In the genomic region with DNA sequence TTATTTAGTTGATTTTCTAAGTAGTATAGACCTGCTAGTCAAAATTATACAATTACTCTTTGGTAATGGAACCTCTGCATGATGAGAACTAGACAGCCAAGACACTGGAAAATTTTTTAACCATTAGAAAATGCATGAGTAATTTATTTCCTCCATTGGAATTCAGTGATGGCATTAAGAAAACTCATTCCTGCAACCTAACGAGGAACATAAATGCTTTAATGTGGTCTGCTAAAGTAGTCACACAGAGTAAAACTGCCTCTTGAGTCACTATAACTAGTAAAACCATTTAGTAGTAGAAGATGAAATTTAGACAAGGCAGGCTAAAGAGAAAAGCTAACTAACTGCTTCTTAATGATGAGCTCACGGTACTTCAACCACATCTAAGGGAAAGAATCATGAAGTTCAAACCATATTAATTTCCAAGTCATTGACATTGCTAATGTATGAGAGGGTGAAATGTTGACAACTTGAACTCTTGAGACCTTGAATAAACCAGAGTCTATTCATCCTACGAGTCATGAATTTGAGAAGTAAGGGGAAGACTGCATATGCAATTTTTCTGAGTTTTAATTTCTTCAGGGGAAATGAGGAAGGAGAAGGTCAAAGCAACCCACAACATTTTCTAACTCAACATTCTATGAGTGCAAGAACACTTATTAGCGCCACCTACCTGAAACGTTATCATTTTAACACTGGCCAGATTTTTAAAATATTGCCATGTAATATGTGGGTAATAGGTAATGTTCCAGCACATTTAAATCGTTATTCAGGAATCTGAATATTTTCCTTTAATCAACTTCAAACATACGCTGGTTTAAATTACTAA, we compare ENCODE assay signal across 1 cellular context.
A peak's percentile ranks its signal among the peaks of the same experiment; 100 is the strongest.
TF ChIP-seq lines count a peak whose summit lies in the region.

No MANE protein-coding gene starts in this region.

TF ChIP-seq in SK-N-SH, 30 proteins besides CTCF, POLR2A, EP300 and RAD21 (continued from another document):
- TF ChIP-seq, protein P1, sequence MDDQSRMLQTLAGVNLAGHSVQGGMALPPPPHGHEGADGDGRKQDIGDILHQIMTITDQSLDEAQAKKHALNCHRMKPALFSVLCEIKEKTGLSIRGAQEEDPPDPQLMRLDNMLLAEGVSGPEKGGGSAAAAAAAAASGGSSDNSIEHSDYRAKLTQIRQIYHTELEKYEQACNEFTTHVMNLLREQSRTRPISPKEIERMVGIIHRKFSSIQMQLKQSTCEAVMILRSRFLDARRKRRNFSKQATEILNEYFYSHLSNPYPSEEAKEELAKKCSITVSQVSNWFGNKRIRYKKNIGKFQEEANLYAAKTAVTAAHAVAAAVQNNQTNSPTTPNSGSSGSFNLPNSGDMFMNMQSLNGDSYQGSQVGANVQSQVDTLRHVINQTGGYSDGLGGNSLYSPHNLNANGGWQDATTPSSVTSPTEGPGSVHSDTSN (IDR thresholded peaks at IDR 0.05), result peak; percentile 65
- TF ChIP-seq, protein P2, sequence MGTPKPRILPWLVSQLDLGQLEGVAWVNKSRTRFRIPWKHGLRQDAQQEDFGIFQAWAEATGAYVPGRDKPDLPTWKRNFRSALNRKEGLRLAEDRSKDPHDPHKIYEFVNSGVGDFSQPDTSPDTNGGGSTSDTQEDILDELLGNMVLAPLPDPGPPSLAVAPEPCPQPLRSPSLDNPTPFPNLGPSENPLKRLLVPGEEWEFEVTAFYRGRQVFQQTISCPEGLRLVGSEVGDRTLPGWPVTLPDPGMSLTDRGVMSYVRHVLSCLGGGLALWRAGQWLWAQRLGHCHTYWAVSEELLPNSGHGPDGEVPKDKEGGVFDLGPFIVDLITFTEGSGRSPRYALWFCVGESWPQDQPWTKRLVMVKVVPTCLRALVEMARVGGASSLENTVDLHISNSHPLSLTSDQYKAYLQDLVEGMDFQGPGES (IDR thresholded peaks at IDR 0.05; ENCODE audit: low read depth, low read length), result no peak
TF ChIP-seq in SK-N-SH: peak in this region for 11.
